1 cellular context compared by ENCODE assay signal in the genomic region with DNA sequence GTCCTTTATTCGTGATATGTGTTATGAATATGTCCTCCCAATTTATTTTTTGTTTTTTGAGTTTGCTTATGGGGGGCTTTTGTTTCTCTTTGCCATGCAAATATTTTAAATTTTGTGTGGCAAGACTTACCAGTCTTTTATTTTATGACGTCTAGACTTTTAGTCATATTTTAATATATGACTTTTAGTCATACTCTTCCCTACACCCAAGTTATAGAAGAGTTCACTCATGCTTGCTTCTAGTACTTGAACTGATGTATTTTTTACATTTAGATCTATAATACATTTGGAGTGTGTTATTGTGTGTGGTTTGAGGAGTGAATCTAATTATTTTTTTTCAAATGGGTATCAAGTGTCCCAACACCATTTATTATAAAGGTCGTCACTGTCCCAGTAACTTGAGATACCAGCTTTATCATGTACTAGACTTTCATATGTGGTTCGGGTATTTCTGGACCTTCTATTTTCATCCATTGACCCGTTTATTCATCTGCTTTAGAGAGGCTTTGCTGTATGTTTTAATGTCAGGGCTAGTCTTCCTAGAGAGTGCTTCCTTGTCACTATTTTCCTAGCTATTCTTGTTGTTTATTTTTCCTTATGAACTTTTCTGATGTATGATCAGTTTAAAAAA.
TF ChIP-seq lines count a peak whose summit lies in the region.

No MANE protein-coding gene starts in this region.

TF ChIP-seq in GM12878, 131 proteins besides CTCF, POLR2A, EP300 and RAD21:
- TF ChIP-seq ZNF274 (IDR thresholded peaks at IDR 0.05; ENCODE audit: insufficient read depth, insufficient read length) (no peak), SREBF1 (IDR thresholded peaks at IDR 0.05; ENCODE audit: low read length) (no peak)
- TF ChIP-seq, protein P1, sequence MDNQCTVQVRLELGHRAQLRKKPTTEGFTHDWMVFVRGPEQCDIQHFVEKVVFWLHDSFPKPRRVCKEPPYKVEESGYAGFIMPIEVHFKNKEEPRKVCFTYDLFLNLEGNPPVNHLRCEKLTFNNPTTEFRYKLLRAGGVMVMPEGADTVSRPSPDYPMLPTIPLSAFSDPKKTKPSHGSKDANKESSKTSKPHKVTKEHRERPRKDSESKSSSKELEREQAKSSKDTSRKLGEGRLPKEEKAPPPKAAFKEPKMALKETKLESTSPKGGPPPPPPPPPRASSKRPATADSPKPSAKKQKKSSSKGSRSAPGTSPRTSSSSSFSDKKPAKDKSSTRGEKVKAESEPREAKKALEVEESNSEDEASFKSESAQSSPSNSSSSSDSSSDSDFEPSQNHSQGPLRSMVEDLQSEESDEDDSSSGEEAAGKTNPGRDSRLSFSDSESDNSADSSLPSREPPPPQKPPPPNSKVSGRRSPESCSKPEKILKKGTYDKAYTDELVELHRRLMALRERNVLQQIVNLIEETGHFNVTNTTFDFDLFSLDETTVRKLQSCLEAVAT (IDR thresholded peaks at IDR 0.05), result peak; percentile 61; the same call in 1 of the 2 replicates
